In genomic region chr19:45238556-45238955, GRCh38 we compare ENCODE assay signal across 25 cellular contexts. TPM values are rescaled to one million over a fixed set of nuclear protein-coding genes. Genes with fewer than 3 reads are reported as not detected.
"Had no signal": no experiment of that assay in that cellular context is flagged by ENCODE, and none has a peak within 500 bp of the region (broad histone marks: within the 10 kb centered on the region; RNA-seq: fewer than 3 reads in every experiment).

No MANE protein-coding gene starts in this region.

- DNase-seq: dermis blood vessel endothelial cell; dorsolateral prefrontal cortex; effector CD4-positive, alpha-beta T cell; effector memory CD4-positive, alpha-beta T cell; esophagus squamous epithelium; foreskin fibroblast; foreskin melanocyte; gastrocnemius medialis; glutamatergic neuron; head of caudate nucleus; heart right ventricle; hippocampal formation; left cardiac atrium; left lung; left ventricle myocardium superior; lower lobe of right lung; mesenchymal stem cell; mucosa of descending colon had no signal

- H3K36me3 ChIP-seq: esophagus squamous epithelium, gastrocnemius medialis, heart right ventricle, left lung, lower lobe of right lung had no signal

- H3K4me1 ChIP-seq: gastrocnemius medialis, left lung had no signal

- H3K9me3 ChIP-seq: esophagus squamous epithelium, gastrocnemius medialis, heart right ventricle, left lung, lower lobe of right lung, mucosa of descending colon had no signal

- H3K4me3 ChIP-seq: coronary artery, dorsolateral prefrontal cortex, esophagus squamous epithelium, gastrocnemius medialis, heart right ventricle, left lung, lower lobe of right lung, mucosa of descending colon had no signal

- FAIRE-seq: colon, endothelial cell of umbilical vein, islet of Langerhans, keratinocyte had no signal

- H3K27ac ChIP-seq: coronary artery, dorsolateral prefrontal cortex, esophagus squamous epithelium, gastrocnemius medialis, heart right ventricle, left lung, lower lobe of right lung had no signal

- ATAC-seq: gastrocnemius medialis, heart right ventricle, left cardiac atrium, left lung, left ventricle myocardium superior, lower lobe of right lung, mucosa of descending colon had no signal

RNA-seq across cellular contexts. Expression of gene EXOC3L2, which starts 6.7 kb away (rescaled TPM):
- total RNA-seq: kidney epithelial cell, myocyte had no signal
